Comparison of ENCODE assay signal across 26 cellular contexts in the genomic region with DNA sequence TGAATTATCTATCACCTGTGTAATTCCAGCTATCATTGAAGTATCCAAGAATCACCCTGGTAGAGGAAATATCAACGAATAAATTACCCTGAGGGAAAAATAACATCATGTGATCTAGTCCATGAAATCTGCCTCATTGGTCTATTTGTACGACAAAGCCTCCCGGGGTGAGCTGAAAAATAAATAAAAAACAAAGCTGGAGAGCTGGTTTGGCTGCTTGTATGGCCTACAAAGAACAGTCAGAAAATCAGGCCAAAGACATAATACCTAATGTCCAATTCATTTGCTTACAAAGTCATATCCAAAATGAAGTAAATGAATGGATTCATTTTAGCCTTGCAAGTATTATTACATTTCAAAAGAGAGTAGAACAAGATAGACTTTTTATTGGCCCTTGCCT.
DNase-seq lines count a peak whose midpoint lies in the region; ATAC-seq and TF ChIP-seq lines count a peak whose summit lies in the region.
"Had no signal": no experiment of that assay in that cellular context is flagged by ENCODE, and none has a peak within 500 bp of the region (broad histone marks: within the 10 kb centered on the region; RNA-seq: fewer than 3 reads in every experiment).

No MANE protein-coding gene starts in this region.

- H3K4me2 ChIP-seq in GM23338, result no peak overlapping the region

- no peaks in the 10 kb centered on the region for H3K36me3 Mint-ChIP-seq in GM23338 (ENCODE audit: low read depth)

- no peaks in the 10 kb centered on the region for H3K9me3 Mint-ChIP-seq in GM23338
- H3K9me3 Mint-ChIP-seq: activated T-helper 2 cell treated with anti-CD3 and anti-CD28 coated beads, Interferon-gamma antibody, Interleukin-2, Interleukin-4, amounts not matched to agents 10 μg/mL and 5 μg/mL and 100 μg/mL, durations not matched to agents 14 hours and 24 hours and 36 hours; brain; CD4-positive, alpha-beta T cell; IgD-negative memory B cell had no signal

- in situ Hi-C loops in HAP-1 (cut with MboI; ENCODE audit: low sequenced_read_pairs), result no loop called here

- H3K4me3 Mint-ChIP-seq in GM23338, result no peak overlapping the region
- H3K4me3 Mint-ChIP-seq: brain; CD4-positive, alpha-beta T cell; IgD-negative memory B cell had no signal

- H3K9me3 ChIP-seq in HAP-1, result no peaks in the 10 kb centered on the region
- H3K9me3 ChIP-seq in SJCRH30 (replicated peaks), result no peaks in the 10 kb centered on the region
- H3K9me3 ChIP-seq: gastrocnemius medialis had no signal

- peaks cover 9% of the 10 kb centered on the region; the same call in 2 of the 3 replicates for H3K4me1 Mint-ChIP-seq in GM23338

- H3F3A ChIP-seq in GM23338 (replicated peaks; ENCODE audit: low read depth), result no peaks in the 10 kb centered on the region

- no peaks in the 10 kb centered on the region for H3K27me3 Mint-ChIP-seq in GM23338 (ENCODE audit: insufficient read depth, low read depth, poor library complexity)
- H3K27me3 Mint-ChIP-seq: brain; CD4-positive, alpha-beta T cell; IgD-negative memory B cell had no signal

- H2AFZ ChIP-seq in GM23338, result no peak overlapping the region

- H3K36me3 ChIP-seq in GM23338 (ENCODE audit: insufficient read depth) (no peaks in the 10 kb centered on the region), HAP-1 (replicated peaks) (no peaks in the 10 kb centered on the region), SJCRH30 (no peaks in the 10 kb centered on the region)
- H3K36me3 ChIP-seq: gastrocnemius medialis, WERI-Rb-1 had no signal

- H3K9me2 ChIP-seq in GM23338 (ENCODE audit: insufficient read depth), result no peaks in the 10 kb centered on the region

- TF ChIP-seq CTCF in 22Rv1 (IDR thresholded peaks at IDR 0.05), result no peak
- no peak for TF ChIP-seq CTCF in GM23338 (conservative IDR thresholded peaks at IDR 0.05; ENCODE audit: low read depth in 2 of 2)

- ATAC-seq in GM23338 (no peak), esophagus mucosa (peak; percentile 28)
- ATAC-seq: gastrocnemius medialis had no signal

- no peak overlapping the region for H3K4me3 ChIP-seq in GM23338
- H3K4me3 ChIP-seq in HAP-1, result no peak overlapping the region
- H3K4me3 ChIP-seq in SJCRH30, result no peak overlapping the region
- H3K4me3 ChIP-seq: gastrocnemius medialis, lung had no signal

- no peaks in the 10 kb centered on the region for H4K20me1 ChIP-seq in GM23338 (replicated peaks; ENCODE audit: insufficient read depth)

- H3K4me1 ChIP-seq in GM23338 (ENCODE audit: insufficient read depth) (peaks cover 6% of the 10 kb centered on the region; the same call in 1 of the 2 replicates), HAP-1 (no peaks in the 10 kb centered on the region), SJCRH30 (no peaks in the 10 kb centered on the region)
- H3K4me1 ChIP-seq: gastrocnemius medialis had no signal

- no peaks in the 10 kb centered on the region for H3K27me3 ChIP-seq in GM23338 (ENCODE audit: insufficient read depth)
- H3K27me3 ChIP-seq in HAP-1 (ENCODE audit: low read depth), result no peaks in the 10 kb centered on the region
- H3K27me3 ChIP-seq in SJCRH30, result no peaks in the 10 kb centered on the region
- H3K27me3 ChIP-seq: gastrocnemius medialis had no signal

- H3K27ac Mint-ChIP-seq in GM23338, result peak overlapping the region; percentile 14; the same call in 1 of the 2 replicates
- H3K27ac Mint-ChIP-seq: activated T-helper 2 cell treated with anti-CD3 and anti-CD28 coated beads, Interferon-gamma antibody, Interleukin-2, Interleukin-4, amounts not matched to agents 10 μg/mL and 5 μg/mL and 100 μg/mL, durations not matched to agents 14 hours and 24 hours and 36 hours; CD4-positive, alpha-beta T cell had no signal

- no peaks in the 10 kb centered on the region for H3K79me2 ChIP-seq in GM23338 (replicated peaks; ENCODE audit: insufficient read depth)

- H3K27ac ChIP-seq in 22Rv1 (peak overlapping the region; percentile 49), GM23338 (ENCODE audit: low read depth) (no peak overlapping the region), SJCRH30 (no peak overlapping the region)
- H3K27ac ChIP-seq: gastrocnemius medialis, WERI-Rb-1 had no signal

- DNase-seq in GM23338 (ENCODE audit: low spot score) (no peak), NCI-H748 treated with DMSO at 0.1 percent for 48 hours (lab: John Stamatoyannopoulos, UW) (peak; percentile 48), HAP-1 (ENCODE audit: low spot score in 2 of 2) (no peak), NCI-H2029 (lab: John Stamatoyannopoulos, UW) (no peak), SJCRH30 (no peak)
- no peak for DNase-seq in stimulated activated CD4-positive, alpha-beta T cell treated with anti-CD3 and anti-CD28 coated beads, Interleukin-4, amount 100 ng/mL, for 4 hours
- DNase-seq: activated CD4-positive, alpha-beta T cell treated with anti-CD3 and anti-CD28 coated beads for 48 hours; activated CD8-positive, alpha-beta memory T cell treated with anti-CD3 and anti-CD28 coated beads for 24 hours; activated naive CD4-positive, alpha-beta T cell treated with anti-CD3 and anti-CD28 coated beads, Interleukin-2, amount 50 U/mL, for 16 hours; activated T-cell treated with anti-CD3 and anti-CD28 coated beads for 4 hours; amniotic stem cell; CD4-positive, alpha-beta T cell; DMS 273 treated with DMSO at 0.1 percent for 48 hours; gastrocnemius medialis; NCI-H187 treated with DMSO at 0.1 percent for 48 hours; NCI-H69; SHP77 treated with DMSO at 0.1 percent for 48 hours; stimulated activated naive CD4-positive, alpha-beta T cell treated with Interleukin-2 at 50 U/mL for 16 hours; SW 1271; WERI-Rb-1 had no signal

TF ChIP-seq in GM23338, 12 proteins besides CTCF, POLR2A, EP300 and RAD21 (continues in another document):
- no peak for TF ChIP-seq STAT1 (IDR thresholded peaks at IDR 0.05; ENCODE audit: unreplicated experiment)
- TF ChIP-seq, protein P1, sequence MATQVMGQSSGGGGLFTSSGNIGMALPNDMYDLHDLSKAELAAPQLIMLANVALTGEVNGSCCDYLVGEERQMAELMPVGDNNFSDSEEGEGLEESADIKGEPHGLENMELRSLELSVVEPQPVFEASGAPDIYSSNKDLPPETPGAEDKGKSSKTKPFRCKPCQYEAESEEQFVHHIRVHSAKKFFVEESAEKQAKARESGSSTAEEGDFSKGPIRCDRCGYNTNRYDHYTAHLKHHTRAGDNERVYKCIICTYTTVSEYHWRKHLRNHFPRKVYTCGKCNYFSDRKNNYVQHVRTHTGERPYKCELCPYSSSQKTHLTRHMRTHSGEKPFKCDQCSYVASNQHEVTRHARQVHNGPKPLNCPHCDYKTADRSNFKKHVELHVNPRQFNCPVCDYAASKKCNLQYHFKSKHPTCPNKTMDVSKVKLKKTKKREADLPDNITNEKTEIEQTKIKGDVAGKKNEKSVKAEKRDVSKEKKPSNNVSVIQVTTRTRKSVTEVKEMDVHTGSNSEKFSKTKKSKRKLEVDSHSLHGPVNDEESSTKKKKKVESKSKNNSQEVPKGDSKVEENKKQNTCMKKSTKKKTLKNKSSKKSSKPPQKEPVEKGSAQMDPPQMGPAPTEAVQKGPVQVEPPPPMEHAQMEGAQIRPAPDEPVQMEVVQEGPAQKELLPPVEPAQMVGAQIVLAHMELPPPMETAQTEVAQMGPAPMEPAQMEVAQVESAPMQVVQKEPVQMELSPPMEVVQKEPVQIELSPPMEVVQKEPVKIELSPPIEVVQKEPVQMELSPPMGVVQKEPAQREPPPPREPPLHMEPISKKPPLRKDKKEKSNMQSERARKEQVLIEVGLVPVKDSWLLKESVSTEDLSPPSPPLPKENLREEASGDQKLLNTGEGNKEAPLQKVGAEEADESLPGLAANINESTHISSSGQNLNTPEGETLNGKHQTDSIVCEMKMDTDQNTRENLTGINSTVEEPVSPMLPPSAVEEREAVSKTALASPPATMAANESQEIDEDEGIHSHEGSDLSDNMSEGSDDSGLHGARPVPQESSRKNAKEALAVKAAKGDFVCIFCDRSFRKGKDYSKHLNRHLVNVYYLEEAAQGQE (IDR thresholded peaks at IDR 0.05; ENCODE audit: unreplicated experiment), result no peak
- no peak for TF ChIP-seq EZH2phosphoT487 (IDR thresholded peaks at IDR 0.05; ENCODE audit: unreplicated experiment)
- TF ChIP-seq POLR2AphosphoS5 (IDR thresholded peaks at IDR 0.05; ENCODE audit: low read depth), result no peak
- no peak for TF ChIP-seq NANOG (IDR thresholded peaks at IDR 0.05; ENCODE audit: borderline replicate concordance)
- TF ChIP-seq, protein P2, sequence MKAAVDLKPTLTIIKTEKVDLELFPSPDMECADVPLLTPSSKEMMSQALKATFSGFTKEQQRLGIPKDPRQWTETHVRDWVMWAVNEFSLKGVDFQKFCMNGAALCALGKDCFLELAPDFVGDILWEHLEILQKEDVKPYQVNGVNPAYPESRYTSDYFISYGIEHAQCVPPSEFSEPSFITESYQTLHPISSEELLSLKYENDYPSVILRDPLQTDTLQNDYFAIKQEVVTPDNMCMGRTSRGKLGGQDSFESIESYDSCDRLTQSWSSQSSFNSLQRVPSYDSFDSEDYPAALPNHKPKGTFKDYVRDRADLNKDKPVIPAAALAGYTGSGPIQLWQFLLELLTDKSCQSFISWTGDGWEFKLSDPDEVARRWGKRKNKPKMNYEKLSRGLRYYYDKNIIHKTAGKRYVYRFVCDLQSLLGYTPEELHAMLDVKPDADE (IDR thresholded peaks at IDR 0.05), result no peak
- no peak for TF ChIP-seq EZH2 (IDR thresholded peaks at IDR 0.05; ENCODE audit: low read depth, unreplicated experiment)
- TF ChIP-seq CREB1 (CRISPR knock-in tag; IDR thresholded peaks at IDR 0.05; ENCODE audit: low read depth), result no peak
- no peak for TF ChIP-seq JUNB (IDR thresholded peaks at IDR 0.05; ENCODE audit: unreplicated experiment)
- TF ChIP-seq ZNF331 (CRISPR knock-in tag; IDR thresholded peaks at IDR 0.05; ENCODE audit: low read depth), result no peak
